Comparison of ENCODE assay signal across 12 cellular contexts in the genomic region with DNA sequence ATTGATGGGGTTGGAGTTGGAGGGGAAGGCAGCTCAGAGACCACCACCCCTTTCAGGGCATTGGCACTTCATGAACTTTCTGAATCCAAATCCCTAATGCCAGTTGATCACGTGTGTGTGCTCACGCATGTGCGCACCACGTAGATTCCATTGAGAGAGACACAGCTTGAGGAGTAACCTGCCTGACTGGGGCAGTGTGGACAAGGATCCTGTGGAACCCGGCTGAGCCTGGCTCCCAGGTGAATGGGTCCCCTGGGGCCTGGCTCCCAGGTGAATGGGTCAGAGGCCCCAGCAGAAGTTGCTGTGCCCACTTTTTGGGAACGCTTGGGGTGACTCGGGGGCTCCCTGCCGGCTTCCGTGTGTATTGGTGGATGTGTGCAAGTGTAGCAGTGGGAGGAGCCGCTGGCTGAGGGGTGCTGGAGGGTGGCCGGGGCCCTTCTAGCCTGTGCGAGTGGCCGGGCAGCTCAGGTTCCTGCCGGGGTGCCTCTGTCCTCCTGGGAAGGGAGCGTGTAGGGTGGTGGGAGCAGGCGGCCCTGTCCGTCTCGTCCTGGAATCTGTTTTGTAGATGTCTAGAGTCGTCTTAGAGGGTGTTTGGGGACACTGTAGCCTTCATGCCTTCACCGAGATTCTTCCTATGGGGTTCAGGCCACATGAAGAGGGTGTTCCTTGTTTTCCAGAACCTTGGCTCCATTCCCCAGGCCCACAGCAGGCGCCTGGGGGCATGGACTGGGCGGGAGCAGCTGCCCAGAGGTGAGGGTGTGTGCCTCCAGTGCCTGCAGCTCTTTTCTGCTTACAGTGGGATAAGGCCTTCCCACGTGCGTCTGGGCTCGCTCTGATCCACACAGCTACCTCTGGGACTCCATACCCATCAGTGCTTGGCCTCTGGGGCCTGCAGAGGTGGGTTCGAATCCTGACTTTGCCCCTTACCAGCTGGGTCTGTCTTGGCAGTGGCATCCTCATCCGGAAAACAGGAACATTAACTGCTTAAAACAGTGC. TPM values are rescaled to one million over a fixed set of nuclear protein-coding genes. Genes with fewer than 3 reads are reported as not detected.
DNase-seq lines count a peak whose midpoint lies in the region; ATAC-seq, FAIRE-seq and TF ChIP-seq lines count a peak whose summit lies in the region.
"Had no signal": no experiment of that assay in that cellular context is flagged by ENCODE, and none has a peak within 500 bp of the region (broad histone marks: within the 10 kb centered on the region; RNA-seq: fewer than 3 reads in every experiment).

No MANE protein-coding gene starts in this region.

- H3K4me2 ChIP-seq in K562 (ENCODE audit: insufficient read depth, low read length): no peak overlapping the region

- CTCF ChIA-PET in K562 (lab: Yijun Ruan, JAX; ENCODE audit: low intra/inter-chr PET ratio): no interaction called here

- H3K4me1 ChIP-seq in K562 (replicated peaks in 1 of 2; ENCODE audit: control insufficient read depth in 2 of 2, insufficient read depth in 2 of 2, low read length in 2 of 2) (peaks cover 29 to 68% of the 10 kb centered on the region in 2 experiments), mucosa of stomach (ENCODE audit: control insufficient read depth, insufficient read depth, low read length) (peaks cover 63% of the 10 kb centered on the region), transverse colon (peaks cover 40 to 90% (median 69%) of the 10 kb centered on the region in 4 donors)
- H3K4me1 ChIP-seq: parathyroid adenoma had no signal

- WGBS in K562 (ENCODE audit: insufficient coverage, low coverage, missing lambda C conversion rate): 88% methylated on average over 18 of the region's 27 CpGs
- WGBS in transverse colon (ENCODE audit: low coverage in 1 of 2), 2 donors: 69% methylated on average over 27 of the region's 27 CpGs; no CpG with 5 or more reads in 1 of the 2 donors

- TF ChIP-seq EP300 in K562 (IDR thresholded peaks at IDR 0.05; ENCODE audit: low read length) (no peak), transverse colon (IDR thresholded peaks at IDR 0.05; ENCODE audit: low read depth) (no peak)

- H3K4me3 Mint-ChIP-seq in activated T-cell treated with anti-CD3 and anti-CD28 coated beads, Interleukin-2, amount 50 U/mL, for 24 hours: peak overlapping the region; percentile 89

- POLR2A ChIA-PET in K562 (lab: Yijun Ruan, JAX): interaction anchor here (0.7 to 1.8 kb wide), 4 partner anchors 10 to 22 kb away, joined by 3 to 6 read pairs (median 4); no protein-coding TSS in a partner anchor

- no peak overlapping the region; the same call in 2 of the 3 replicates for H3K27ac ChIP-seq in K562 (ENCODE audit: extremely low read depth, low read depth, low read length)
- H3K27ac ChIP-seq in transverse colon: peak overlapping the region; percentile 92 to 95 (median 93)
- H3K27ac ChIP-seq: foreskin keratinocyte, parathyroid adenoma had no signal

- peak overlapping the region; percentile 97 for H3K27ac Mint-ChIP-seq in activated T-cell treated with anti-CD3 and anti-CD28 coated beads, Interleukin-2, amount 50 U/mL, for 24 hours

- no peak for TF ChIP-seq RAD21 in K562 (CRISPR knock-in tag; conservative IDR thresholded peaks at IDR 0.05 in 1 of 2, IDR thresholded peaks at IDR 0.05 in 1 of 2)

- ATAC-seq in K562 (no peak), GM21737 (IDR thresholded peaks at IDR 0.05; ENCODE audit: unreplicated experiment) (no peak)
- ATAC-seq: foreskin keratinocyte had no signal

- no peak for FAIRE-seq in K562 (lab: Jason Lieb, UNC)
- FAIRE-seq: GM18507 had no signal

- H3K4me1 Mint-ChIP-seq in activated T-cell treated with anti-CD3 and anti-CD28 coated beads, Interleukin-2, amount 50 U/mL, for 24 hours (ENCODE audit: low read depth): peaks cover 76% of the 10 kb centered on the region

- no peak overlapping the region for H2AFZ ChIP-seq in K562 (ENCODE audit: low read depth, low read length)
- H2AFZ ChIP-seq: parathyroid adenoma had no signal

- no peaks in the 10 kb centered on the region for H3K27me3 ChIP-seq in K562 (ENCODE audit: control insufficient read depth in 2 of 2, insufficient read depth in 2 of 2, low read length in 2 of 2)
- H3K27me3 ChIP-seq in mucosa of stomach (ENCODE audit: control insufficient read depth, insufficient read depth, low read length): no peaks in the 10 kb centered on the region
- no peaks in the 10 kb centered on the region for H3K27me3 ChIP-seq in transverse colon
- H3K27me3 ChIP-seq: foreskin keratinocyte had no signal

- H3K36me3 Mint-ChIP-seq in activated T-cell treated with anti-CD3 and anti-CD28 coated beads, Interleukin-2, amount 50 U/mL, for 24 hours (ENCODE audit: low read depth): peaks cover 72% of the 10 kb centered on the region

- H3K9me3 Mint-ChIP-seq in activated T-cell treated with anti-CD3 and anti-CD28 coated beads, Interleukin-2, amount 50 U/mL, for 24 hours: no peaks in the 10 kb centered on the region

- H3K9me1 ChIP-seq in K562 (ENCODE audit: control insufficient read depth, insufficient read depth, low read length): peaks cover 5% of the 10 kb centered on the region

- DNase-seq in activated T-cell treated with anti-CD3 and anti-CD28 coated beads, Interleukin-2, amount 50 U/mL, for 24 hours: no peak
- DNase-seq in activated T-cell treated with anti-CD3 and anti-CD28 coated beads for 4 hours (no peak), K562 (ENCODE audit: extremely low read depth in 1 of 4, low spot score in 3 of 4) (peak in 1 of 4 experiments; percentile 3), transverse colon (no peak), SKM-1 treated with dmso at 0.1 percent for 144 hours (lab: John Stamatoyannopoulos, UW; ENCODE audit: unreplicated experiment) (no peak)
- DNase-seq in activated CD4-positive, CD25-positive, alpha-beta regulatory T cell treated with anti-CD3 and anti-CD28 coated beads, Interleukin-2, amount 50 U/mL, for 72 hours: no peak
- DNase-seq: foreskin keratinocyte, SIG-M5 had no signal

- H3K36me3 ChIP-seq in K562 (ENCODE audit: control insufficient read depth, insufficient read depth, low read length): peaks cover 74% of the 10 kb centered on the region
- peaks cover 10% of the 10 kb centered on the region for H3K36me3 ChIP-seq in mucosa of stomach (ENCODE audit: control insufficient read depth, insufficient read depth, low read length)
- no peaks in the 10 kb centered on the region for H3K36me3 ChIP-seq in transverse colon

- H3K27me3 Mint-ChIP-seq in activated T-cell treated with anti-CD3 and anti-CD28 coated beads, Interleukin-2, amount 50 U/mL, for 24 hours: no peaks in the 10 kb centered on the region

- in situ Hi-C loops in K562 (cut with MboI) (loop anchor here (25.0 kb wide), 1 partner anchor 818 kb away; no protein-coding TSS in a partner anchor), transverse colon (cut with MboI; ENCODE audit: low pct_ligation_motif_present in 1 of 4, low pct_unique_long_range_greater_than_20kb in 1 of 4, low sequenced_read_pairs in 3 of 4) (loop anchor here in 2 of 4 donors (25.0 kb wide), 3 partner anchors 193 to 818 kb away; partner anchors contain the start of gene ZBP1 (in 1 of the 2))

- H3K9me3 ChIP-seq in K562 (replicated peaks; ENCODE audit: control insufficient read depth, insufficient read depth, low read depth, low read length) (no peaks in the 10 kb centered on the region), mucosa of stomach (ENCODE audit: control insufficient read depth, low read length) (no peaks in the 10 kb centered on the region), transverse colon (no peaks in the 10 kb centered on the region)

- H4K20me1 ChIP-seq in K562 (replicated peaks; ENCODE audit: control insufficient read depth, insufficient read depth, low read length): peaks cover 49% of the 10 kb centered on the region

- H3K9ac ChIP-seq in K562 (ENCODE audit: insufficient read depth in 1 of 2, low read depth in 2 of 2, low read length in 2 of 2) (peak overlapping the region in 1 of 2 experiments; percentile 96; a peak in 2 of 4 replicates), mucosa of stomach (ENCODE audit: low read length) (peak overlapping the region; percentile 22)
- H3K9ac ChIP-seq: parathyroid adenoma had no signal

- H3K4me3 ChIP-seq in K562 (no peak overlapping the region), mucosa of stomach (ENCODE audit: low read length) (no peak overlapping the region), transverse colon (peak overlapping the region in 1 of 4 donors; percentile 7)

- no peak for TF ChIP-seq CTCF in K562 (IDR thresholded peaks at IDR 0.05 in 2 of 3, conservative IDR thresholded peaks at IDR 0.05 in 1 of 3; ENCODE audit: insufficient read depth in 2 of 3, low read depth in 1 of 3, low read length in 3 of 3)
- TF ChIP-seq CTCF in transverse colon (IDR thresholded peaks at IDR 0.05): peak in 1 of 5 experiments; percentile 22

- intact Hi-C loops in K562 (cut with micrococcal nuclease) (loop anchor here (5.0 kb wide), 1 partner anchor 58 kb away; no protein-coding TSS in a partner anchor), transverse colon (cut with DNase I; ENCODE audit: low total_unique reads) (loop anchor here (5.0 kb wide), 2 partner anchors 48 to 88 kb away; no protein-coding TSS in a partner anchor)

- peaks cover 80% of the 10 kb centered on the region for H3K79me2 ChIP-seq in K562 (ENCODE audit: control insufficient read depth, insufficient read depth, low read length)
- H3K79me2 ChIP-seq: parathyroid adenoma had no signal

- TF ChIP-seq POLR2A in K562 (conservative IDR thresholded peaks at IDR 0.05) (no peak), transverse colon (IDR thresholded peaks at IDR 0.05) (no peak)

- BruUV-seq in K562 (replicated peaks; lab: Mats Ljungman, UMichigan): no TSS peak

RNA-seq across cellular contexts. Expression of gene RBM38, which starts 3.2 kb away (rescaled TPM):
- total RNA-seq in K562 (2011; cell fraction: chromatin; rRNA removed; ENCODE audit: low replicate concordance): 13.6 and 33.0 TPM in 2 replicates
- total RNA-seq in K562 (2011; cell fraction: nucleolus; rRNA removed): 29.3 and 29.4 TPM in 2 replicates
- total RNA-seq in K562 (2011; cell fraction: nucleoplasm; rRNA removed): 21.9 and 24.7 TPM in 2 replicates
- total RNA-seq in K562 (2014; rRNA removed) (63.6 and 74.0 TPM in 2 replicates), K562 (2014; rRNA removed; fragmentation: Illumina TruSeq; extraction: Trizol) (10.9 and 12.3 TPM in 2 replicates), K562 (2015; rRNA removed; fragmentation: Illumina TruSeq; extraction: Trizol) (33.9 and 36.1 TPM in 2 replicates), K562 (2021) (82.4 and 83.4 TPM in 2 replicates), transverse colon (10 to 100 TPM; 26.5 to 37.4 (median 30.4) TPM)
- polyA plus RNA-seq in K562 (2011; rRNA removed) (31.9 and 33.2 TPM in 2 replicates), K562 (2014; fragmentation: Illumina TruSeq; extraction: Trizol) (22.5 and 55.0 TPM in 2 replicates), K562 (2014; fragmentation: Nextera tagmentation; extraction: Ambion mirVana) (under 1 TPM; 0.28 to 0.39 TPM), K562 (2014; rRNA removed) (79.6 and 84.1 TPM in 2 replicates)
- polyA plus RNA-seq in K562 (2011; cell fraction: cytosol; rRNA removed): 44.2 and 145 TPM in 2 replicates
- polyA plus RNA-seq in K562 (2011; cell fraction: nucleus; rRNA removed): 29.1 and 66.0 TPM in 2 replicates
- polyA plus RNA-seq in K562 (2012): 54.8 and 56.8 TPM in 2 replicates
- polyA minus RNA-seq in K562 (2011; rRNA and poly(A)+ RNA removed): 7.0 and 14.2 TPM in 2 replicates
- 35.7 and 38.9 TPM in 2 replicates for polyA minus RNA-seq in K562 (2011; cell fraction: cytosol; rRNA and poly(A)+ RNA removed)
- polyA minus RNA-seq in K562 (2011; cell fraction: nucleus; rRNA and poly(A)+ RNA removed): 8.0 and 10.9 TPM in 2 replicates

RNA-seq across cellular contexts. Expression of gene RAE1, which starts 43.3 kb away (rescaled TPM):
- total RNA-seq in K562 (2011; cell fraction: chromatin; rRNA removed; ENCODE audit: low replicate concordance): 95.3 and 106 TPM in 2 replicates
- 55.4 and 62.8 TPM in 2 replicates for total RNA-seq in K562 (2011; cell fraction: nucleolus; rRNA removed)
- total RNA-seq in K562 (2011; cell fraction: nucleoplasm; rRNA removed): 67.5 and 71.1 TPM in 2 replicates
- total RNA-seq in K562 (2014; rRNA removed) (40.8 and 60.8 TPM in 2 replicates), K562 (2014; rRNA removed; fragmentation: Illumina TruSeq; extraction: Trizol) (77.7 and 81.1 TPM in 2 replicates), K562 (2015; rRNA removed; fragmentation: Illumina TruSeq; extraction: Trizol) (82.6 and 84.9 TPM in 2 replicates), K562 (2021) (68.7 and 70.5 TPM in 2 replicates), transverse colon (10 to 100 TPM in 3 of 4 donors, 1 to 10 TPM in 1; 5.6 to 29.9 (median 15.2) TPM)
- polyA plus RNA-seq in K562 (2011; rRNA removed) (49.8 and 52.2 TPM in 2 replicates), K562 (2014; fragmentation: Illumina TruSeq; extraction: Trizol) (100 and 104 TPM in 2 replicates), K562 (2014; fragmentation: Nextera tagmentation; extraction: Ambion mirVana) (100 to 1,000 TPM; 223 to 248 TPM), K562 (2014; rRNA removed) (33.7 and 62.4 TPM in 2 replicates)
- polyA plus RNA-seq in K562 (2011; cell fraction: cytosol; rRNA removed): 54.7 and 109 TPM in 2 replicates
- 88.3 and 89.8 TPM in 2 replicates for polyA plus RNA-seq in K562 (2011; cell fraction: nucleus; rRNA removed)
- 45.2 and 61.8 TPM in 2 replicates for polyA plus RNA-seq in K562 (2012)
- polyA minus RNA-seq in K562 (2011; rRNA and poly(A)+ RNA removed): 80.5 and 110 TPM in 2 replicates
- polyA minus RNA-seq in K562 (2011; cell fraction: cytosol; rRNA and poly(A)+ RNA removed): 36.4 and 45.3 TPM in 2 replicates
- polyA minus RNA-seq in K562 (2011; cell fraction: nucleus; rRNA and poly(A)+ RNA removed): 55.3 and 89.0 TPM in 2 replicates
